15 cellular contexts compared by ENCODE assay signal in genomic region chr5:177367981-177368960, GRCh38. TPM values are rescaled to one million over a fixed set of nuclear protein-coding genes. Genes with fewer than 3 reads are reported as not detected.
A peak's percentile ranks its signal among the peaks of the same experiment; 100 is the strongest.
DNase-seq lines count a peak whose midpoint lies in the region; ATAC-seq and TF ChIP-seq lines count a peak whose summit lies in the region.
"Had no signal": no experiment of that assay in that cellular context is flagged by ENCODE, and none has a peak within 500 bp of the region (broad histone marks: within the 10 kb centered on the region; RNA-seq: fewer than 3 reads in every experiment).

No MANE protein-coding gene starts in this region.

- H3K27me3 ChIP-seq in endodermal cell (ENCODE audit: control insufficient read depth, insufficient read depth, low read length, poor library complexity, severe bottlenecking) = no peaks in the 10 kb centered on the region
- H3K27me3 ChIP-seq in BE2C = no peaks in the 10 kb centered on the region
- H3K27me3 ChIP-seq: cardiac muscle cell, left lung had no signal

- H3K36me3 Mint-ChIP-seq in activated naive CD8-positive, alpha-beta T cell = peaks cover 8% of the 10 kb centered on the region
- H3K36me3 Mint-ChIP-seq in activated naive CD8-positive, alpha-beta T cell treated with anti-CD3 and anti-CD28 coated beads, Interleukin-2, amount 50 U/mL, for 24 hours (ENCODE audit: low read depth) = peaks cover 14% of the 10 kb centered on the region
- H3K36me3 Mint-ChIP-seq in endodermal cell (ENCODE audit: low read depth) (no peaks in the 10 kb centered on the region), mesothelial cell of epicardium (no peaks in the 10 kb centered on the region)

- H3K27ac ChIP-seq in endodermal cell (ENCODE audit: low read depth, low read length) = no peak overlapping the region
- H3K27ac ChIP-seq: PC-9 had no signal

- peak overlapping the region; percentile 78 for H3K27ac Mint-ChIP-seq in activated naive CD8-positive, alpha-beta T cell
- no peak overlapping the region for H3K27ac Mint-ChIP-seq in activated naive CD8-positive, alpha-beta T cell treated with anti-CD3 and anti-CD28 coated beads, Interleukin-2, amount 50 U/mL, for 24 hours
- H3K27ac Mint-ChIP-seq in endodermal cell = no peak overlapping the region
- H3K27ac Mint-ChIP-seq in mesothelial cell of epicardium = no peak overlapping the region

- DNase-seq in activated naive CD8-positive, alpha-beta T cell treated with anti-CD3 and anti-CD28 coated beads, Interleukin-2, amount 50 U/mL, for 24 hours = no peak
- DNase-seq in endodermal cell (peak; percentile 53), mesothelial cell of epicardium (ENCODE audit: low spot score in 2 of 2, unreplicated experiment in 2 of 2) (no peak), NOMO-1 (lab: John Stamatoyannopoulos, UW; ENCODE audit: unreplicated experiment in 2 of 2) (no peak), BE2C (no peak), foreskin fibroblast (no peak)
- no peak for DNase-seq in activated effector memory CD4-positive, alpha-beta T cell treated with anti-CD3 and anti-CD28 coated beads, Interleukin-2, amount 50 U/mL, for 16 hours
- DNase-seq: NCI-H345, PC-9, T1000 had no signal

- no peak for ATAC-seq in activated naive CD8-positive, alpha-beta T cell treated with anti-CD3 and anti-CD28 coated beads, Interleukin-2, amount 50 U/mL, for 24 hours

- no peak overlapping the region for H3K9ac ChIP-seq in endodermal cell (ENCODE audit: extremely low read depth, low read length, poor library complexity, severe bottlenecking)

- no peak overlapping the region for H3K4me3 Mint-ChIP-seq in activated naive CD8-positive, alpha-beta T cell
- no peak overlapping the region for H3K4me3 Mint-ChIP-seq in activated naive CD8-positive, alpha-beta T cell treated with anti-CD3 and anti-CD28 coated beads, Interleukin-2, amount 50 U/mL, for 24 hours
- H3K4me3 Mint-ChIP-seq in endodermal cell = peak overlapping the region; percentile 72
- peak overlapping the region; percentile 45 for H3K4me3 Mint-ChIP-seq in mesothelial cell of epicardium

- H3K4me3 ChIP-seq in endodermal cell (ENCODE audit: low read length) (peak overlapping the region; percentile 78), BE2C (ENCODE audit: low read depth, low read length) (no peak overlapping the region), foreskin fibroblast (ENCODE audit: low read depth in 1 of 2, low read length in 2 of 2) (no peak overlapping the region)
- H3K4me3 ChIP-seq: PC-9 had no signal

- no peak for TF ChIP-seq CTCF in endodermal cell (conservative IDR thresholded peaks at IDR 0.05)
- TF ChIP-seq CTCF in mesothelial cell of epicardium (IDR thresholded peaks at IDR 0.05; ENCODE audit: unreplicated experiment) = no peak
- TF ChIP-seq CTCF in BE2C (IDR thresholded peaks at IDR 0.05; ENCODE audit: low read depth, low read length) = no peak
- TF ChIP-seq CTCF in foreskin fibroblast (IDR thresholded peaks at IDR 0.05; ENCODE audit: low read depth, low read length) = no peak

- WGBS in endodermal cell (ENCODE audit: insufficient coverage in 1 of 2, insufficient read length in 1 of 2), 2 experiments = 94 to 97% methylated on average over 27 to 31 of the region's 31 CpGs

- H3K27me3 Mint-ChIP-seq in activated naive CD8-positive, alpha-beta T cell = no peaks in the 10 kb centered on the region
- H3K27me3 Mint-ChIP-seq in activated naive CD8-positive, alpha-beta T cell treated with anti-CD3 and anti-CD28 coated beads, Interleukin-2, amount 50 U/mL, for 24 hours = no peaks in the 10 kb centered on the region
- H3K27me3 Mint-ChIP-seq in endodermal cell (ENCODE audit: insufficient read depth) = peaks cover 23% of the 10 kb centered on the region
- no peaks in the 10 kb centered on the region for H3K27me3 Mint-ChIP-seq in mesothelial cell of epicardium (ENCODE audit: low read depth)

- H3K36me3 ChIP-seq in endodermal cell (ENCODE audit: control insufficient read depth, insufficient read depth, low read length) (no peaks in the 10 kb centered on the region), BE2C (no peaks in the 10 kb centered on the region)
- H3K36me3 ChIP-seq: cardiac muscle cell had no signal

- H3K4me1 ChIP-seq in endodermal cell (ENCODE audit: control insufficient read depth, insufficient read depth, low read length) (peaks cover 7% of the 10 kb centered on the region), BE2C (peaks cover 7% of the 10 kb centered on the region)

- H3K4me1 Mint-ChIP-seq in activated naive CD8-positive, alpha-beta T cell (ENCODE audit: low read depth) = peaks cover 64% of the 10 kb centered on the region
- peaks cover 61% of the 10 kb centered on the region for H3K4me1 Mint-ChIP-seq in activated naive CD8-positive, alpha-beta T cell treated with anti-CD3 and anti-CD28 coated beads, Interleukin-2, amount 50 U/mL, for 24 hours
- H3K4me1 Mint-ChIP-seq in endodermal cell (peaks cover 21% of the 10 kb centered on the region), mesothelial cell of epicardium (peaks cover 21% of the 10 kb centered on the region)

- H3K9me3 Mint-ChIP-seq in activated naive CD8-positive, alpha-beta T cell (ENCODE audit: low read depth) = no peaks in the 10 kb centered on the region
- H3K9me3 Mint-ChIP-seq in activated naive CD8-positive, alpha-beta T cell treated with anti-CD3 and anti-CD28 coated beads, Interleukin-2, amount 50 U/mL, for 24 hours = no peaks in the 10 kb centered on the region
- H3K9me3 Mint-ChIP-seq in endodermal cell (no peaks in the 10 kb centered on the region), mesothelial cell of epicardium (no peaks in the 10 kb centered on the region)

- no peaks in the 10 kb centered on the region for H3K9me3 ChIP-seq in endodermal cell (ENCODE audit: control insufficient read depth, low read length)
- H3K9me3 ChIP-seq in BE2C = no peaks in the 10 kb centered on the region
- H3K9me3 ChIP-seq: left lung had no signal

RNA-seq across cellular contexts. Expression of gene RGS14, which starts 10.5 kb away (rescaled TPM):
- total RNA-seq in endodermal cell = 10 to 100 TPM; 14.2 to 21.9 TPM
- 17.1 TPM for polyA plus RNA-seq in endodermal cell (2013, experiment 1 of 2)
- 18.7 TPM for polyA plus RNA-seq in endodermal cell (2013, experiment 2 of 2)
- 13.5 to 16.1 TPM (median 14.1 TPM) in 3 replicates for total RNA-seq in mesothelial cell of epicardium
- polyA plus RNA-seq in BE2C (2012; ENCODE audit: insufficient read depth, insufficient read length, low read depth) = 11.1 TPM

RNA-seq across cellular contexts. Expression of gene SLC34A1, which starts 16.0 kb away (rescaled TPM):
- total RNA-seq in endodermal cell (not detected), mesothelial cell of epicardium (not detected in 3 replicates)
- polyA plus RNA-seq in endodermal cell (2013, experiment 1 of 2) = not detected
- polyA plus RNA-seq in endodermal cell (2013, experiment 2 of 2) = not detected
- not detected for polyA plus RNA-seq in BE2C (2012; ENCODE audit: insufficient read depth, insufficient read length, low read depth)
- total RNA-seq: cardiac muscle cell, left lung, pulmonary artery endothelial cell, temporal lobe had no signal
- polyA plus RNA-seq: cardiac muscle cell had no signal

RNA-seq across cellular contexts. Expression of gene LMAN2, which starts 16.8 kb away (rescaled TPM):
- total RNA-seq in endodermal cell (100 to 1,000 TPM; 119 to 128 TPM), mesothelial cell of epicardium (85.4 to 87.2 TPM (median 87.0 TPM) in 3 replicates)
- polyA plus RNA-seq in endodermal cell (2013, experiment 1 of 2) = 116 TPM
- polyA plus RNA-seq in endodermal cell (2013, experiment 2 of 2) = 116 TPM
- 463 TPM for polyA plus RNA-seq in BE2C (2012; ENCODE audit: insufficient read depth, insufficient read length, low read depth)

RNA-seq across cellular contexts. Expression of gene PFN3, which starts 32.2 kb away (rescaled TPM):
- not detected for total RNA-seq in endodermal cell
- polyA plus RNA-seq in endodermal cell (2013, experiment 1 of 2) = not detected
- polyA plus RNA-seq in endodermal cell (2013, experiment 2 of 2) = not detected
- not detected in 3 replicates for total RNA-seq in mesothelial cell of epicardium
- not detected for polyA plus RNA-seq in BE2C (2012; ENCODE audit: insufficient read depth, insufficient read length, low read depth)
- total RNA-seq: cardiac muscle cell, left lung, PC-9, pulmonary artery endothelial cell had no signal
- polyA plus RNA-seq: cardiac muscle cell had no signal

RNA-seq across cellular contexts. Expression of gene F12, which starts 41.1 kb away (rescaled TPM):
- total RNA-seq in endodermal cell (1 to 10 TPM in 1 of 2 donors, under 1 TPM in 1; 0.95 to 2.9 TPM), mesothelial cell of epicardium (2.1 to 2.7 TPM (median 2.3 TPM) in 3 replicates)
- polyA plus RNA-seq in endodermal cell (2013, experiment 1 of 2) = 0.75 TPM
- polyA plus RNA-seq in endodermal cell (2013, experiment 2 of 2) = 0.46 TPM
- 68.2 TPM for polyA plus RNA-seq in BE2C (2012; ENCODE audit: insufficient read depth, insufficient read length, low read depth)

Comparison
In these comparisons a context has a peak if more than half of its experiments do, and no peak if none do; other contexts are left out.
1. H3K4me3 Mint-ChIP-seq: peak in endodermal cell (single experiment) and mesothelial cell of epicardium (single experiment); none in activated naive CD8-positive, alpha-beta T cell (single experiment) and activated naive CD8-positive, alpha-beta T cell treated with anti-CD3 and anti-CD28 coated beads, Interleukin-2, amount 50 U/mL, for 24 hours (single experiment).